ENCODE assay signal across 10 cellular contexts in the genomic region with DNA sequence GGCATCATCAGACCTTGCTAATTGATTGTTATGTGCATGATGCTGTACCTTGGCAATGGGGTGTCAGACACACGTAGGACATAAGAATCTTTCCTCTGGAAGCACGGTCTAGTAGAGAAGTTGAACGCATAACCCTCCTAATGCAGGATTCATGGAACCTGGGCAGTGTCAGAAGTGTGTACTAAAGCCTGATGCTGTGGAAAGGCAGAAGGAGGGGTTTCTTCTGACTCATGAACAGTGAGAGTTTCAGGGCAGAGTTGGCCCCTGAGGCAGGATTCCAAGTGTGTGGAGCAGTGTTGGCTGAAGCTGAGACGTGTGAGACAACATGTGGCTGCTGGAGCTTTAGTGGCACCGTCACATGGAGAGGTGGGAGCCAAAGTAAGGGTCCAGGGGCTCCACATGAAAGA. TPM values are rescaled to one million over a fixed set of nuclear protein-coding genes. Genes with fewer than 3 reads are reported as not detected.
DNase-seq lines count a peak whose midpoint lies in the region; FAIRE-seq and TF ChIP-seq lines count a peak whose summit lies in the region.
"Had no signal": no experiment of that assay in that cellular context is flagged by ENCODE, and none has a peak within 500 bp of the region (broad histone marks: within the 10 kb centered on the region; RNA-seq: fewer than 3 reads in every experiment).

No MANE protein-coding gene starts in this region.

- peak overlapping the region; percentile 98 for H3K4me2 ChIP-seq in mammary epithelial cell (ENCODE audit: insufficient read depth, low read depth, low read length)

- 49% methylated on average over 5 of the region's 5 CpGs for WGBS in mammary epithelial cell (ENCODE audit: low coverage, missing lambda C conversion rate)

- CTCF ChIA-PET in mammary epithelial cell (lab: Charles Lee; ENCODE audit: low non-redundant PET) = no interaction called here

- H3K9me3 ChIP-seq in mammary epithelial cell (replicated peaks; ENCODE audit: insufficient read depth, low read length) = no peaks in the 10 kb centered on the region

- peaks cover 67% of the 10 kb centered on the region for H3K4me1 ChIP-seq in mammary epithelial cell (ENCODE audit: insufficient read depth, low read length)

- no peak for TF ChIP-seq CTCF in mammary epithelial cell (conservative IDR thresholded peaks at IDR 0.05 in 1 of 2, IDR thresholded peaks at IDR 0.05 in 1 of 2; ENCODE audit: extremely low read depth in 1 of 2, insufficient read depth in 1 of 2, low read depth in 1 of 2, low read length in 2 of 2)

- intact Hi-C loops in mammary epithelial cell (cut with micrococcal nuclease) = no loop called here
- intact Hi-C loops in posterior vena cava (cut with DNase I) = no loop called here

- H3K27me3 ChIP-seq in mammary epithelial cell (ENCODE audit: insufficient read depth, low read length) = no peaks in the 10 kb centered on the region

- H3K27ac ChIP-seq in mammary epithelial cell (ENCODE audit: insufficient read depth, low read depth, low read length) = peak overlapping the region; percentile 92
- H3K27ac ChIP-seq: HL-60 had no signal

- DNase-seq in ACHN = peak; percentile 20
- peak; percentile 51 for DNase-seq in HTR-8/SVneo (ENCODE audit: insufficient read length, low spot score)
- DNase-seq in mammary epithelial cell = peak; percentile 92
- DNase-seq in left kidney (ENCODE audit: low read depth, low spot score) = peak; percentile 10
- no peak for DNase-seq in KBM-7
- DNase-seq in NCI-H1694 treated with DMSO at 0.1 percent for 48 hours (lab: John Stamatoyannopoulos, UW) = no peak
- no peak for DNase-seq in GM19239 (ENCODE audit: insufficient read length, low spot score)
- no peak for DNase-seq in posterior vena cava (ENCODE audit: low spot score)
- DNase-seq: H9 had no signal

- BruUV-seq in mammary epithelial cell (replicated peaks; lab: Mats Ljungman, UMichigan) = no TSS peak

- H4K20me1 ChIP-seq in mammary epithelial cell (ENCODE audit: insufficient read depth, low read length) = no peaks in the 10 kb centered on the region

- peak; percentile 63 for FAIRE-seq in HTR-8/SVneo (lab: Jason Lieb, UNC)
- FAIRE-seq in GM19239 (lab: Jason Lieb, UNC) = no peak

- H3K9ac ChIP-seq in mammary epithelial cell (ENCODE audit: insufficient read depth, low read length) = peak overlapping the region; percentile 32

- peaks cover 93% of the 10 kb centered on the region for H3K79me2 ChIP-seq in mammary epithelial cell (ENCODE audit: insufficient read depth, low read length)

- dilution Hi-C loops in mammary epithelial cell (cut with HindIII; ENCODE audit: low sequenced_read_pairs) = no loop called here

- no peaks in the 10 kb centered on the region for H3K36me3 ChIP-seq in mammary epithelial cell (ENCODE audit: insufficient read depth, low read length)

- no peak overlapping the region for H2AFZ ChIP-seq in mammary epithelial cell (ENCODE audit: low read depth, low read length)

- in situ Hi-C loops in ACHN (cut with HindIII; ENCODE audit: low pct_ligation_motif_present, low pct_unique_long_range_greater_than_20kb, low sequenced_read_pairs) (no loop called here), mammary epithelial cell (cut with MboI; ENCODE audit: low sequenced_read_pairs in 2 of 2) (no loop called here), KBM-7 (cut with MboI; ENCODE audit: low pct_unique_long_range_greater_than_20kb, low sequenced_read_pairs) (no loop called here)

- H3K4me3 ChIP-seq in mammary epithelial cell (replicated peaks in 1 of 3; ENCODE audit: insufficient read depth in 1 of 3, low read depth in 2 of 3, low read length in 3 of 3) = no peak overlapping the region

RNA-seq across cellular contexts. Expression of gene PANX1, which starts 3.5 kb away (rescaled TPM):
- total RNA-seq in mammary epithelial cell (10 to 100 TPM; 42.1 to 48.2 TPM), posterior vena cava (10 to 100 TPM; 20.2 to 45.3 TPM)
- 30.9 TPM for polyA plus RNA-seq in mammary epithelial cell
- polyA minus RNA-seq in mammary epithelial cell = 62.4 TPM

Comparison
In these comparisons a context has a peak if more than half of its experiments do, and no peak if none do; other contexts are left out.
1. DNase-seq: peak in ACHN (single experiment), HTR-8/SVneo (single experiment), mammary epithelial cell (single experiment) and left kidney (single experiment); none in KBM-7 (single experiment), NCI-H1694 treated with DMSO at 0.1 percent for 48 hours (single experiment), GM19239 (single experiment) and posterior vena cava (single experiment).